In the genomic region with DNA sequence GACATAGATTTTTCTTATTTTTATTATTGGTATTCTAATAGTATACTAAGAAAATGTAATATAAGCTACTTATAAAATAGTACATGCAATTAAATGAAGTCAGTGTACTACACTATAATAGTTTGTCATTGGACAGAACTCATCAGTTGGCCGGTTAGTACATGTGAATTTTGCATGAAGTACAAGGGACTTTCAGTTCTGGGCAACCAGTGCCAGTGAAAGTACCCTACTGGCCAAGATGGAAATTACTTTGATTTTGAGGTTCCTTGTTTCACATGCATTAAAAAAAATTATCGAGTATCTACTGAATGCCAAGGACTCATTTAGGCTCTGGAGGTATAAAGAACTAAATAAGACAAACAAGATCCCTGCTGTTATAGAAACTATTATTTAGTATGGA, we compare ENCODE assay signal across 8 cellular contexts.
DNase-seq lines count a peak whose midpoint lies in the region; ATAC-seq, FAIRE-seq and TF ChIP-seq lines count a peak whose summit lies in the region.
"Had no signal": no experiment of that assay in that cellular context is flagged by ENCODE, and none has a peak within 500 bp of the region (broad histone marks: within the 10 kb centered on the region; RNA-seq: fewer than 3 reads in every experiment).

No MANE protein-coding gene starts in this region.

- H3K36me3 ChIP-seq in small intestine (ENCODE audit: control insufficient read depth in 2 of 2, insufficient read depth in 2 of 2, low read length in 2 of 2) = peaks cover 0 to 2% of the 10 kb centered on the region in 2 donors

- no peaks in the 10 kb centered on the region for H3K9me3 ChIP-seq in small intestine (ENCODE audit: control insufficient read depth, low read depth)

- peak; percentile 41 for TF ChIP-seq CTCF in choroid plexus epithelial cell (conservative IDR thresholded peaks at IDR 0.05; ENCODE audit: low read depth, low read length)

- H3K4me3 ChIP-seq in choroid plexus epithelial cell (ENCODE audit: low read depth, low read length) (no peak overlapping the region), small intestine (ENCODE audit: low read depth in 1 of 2, low read length in 2 of 2) (no peak overlapping the region)

- ATAC-seq in GM18867 (IDR thresholded peaks at IDR 0.05; ENCODE audit: unreplicated experiment) (peak; percentile 53), HG03460 (IDR thresholded peaks at IDR 0.05; ENCODE audit: unreplicated experiment) (no peak)
- ATAC-seq: WTC11 had no signal

- no peaks in the 10 kb centered on the region for H3K27me3 ChIP-seq in small intestine (ENCODE audit: control insufficient read depth in 2 of 2, insufficient read depth in 2 of 2, low read length in 2 of 2)

- H3K4me1 ChIP-seq in small intestine (ENCODE audit: control insufficient read depth in 2 of 2, insufficient read depth in 1 of 2, low read depth in 1 of 2, low read length in 1 of 2) = no peaks in the 10 kb centered on the region

- H3K27ac ChIP-seq in small intestine (ENCODE audit: low read depth in 1 of 2, low read length in 1 of 2) = no peak overlapping the region

- WGBS in small intestine, 3 donors = 36 to 72% (median 57%) methylated on average over 2 of the region's 2 CpGs

- FAIRE-seq in small intestine (lab: Jason Lieb, UNC) = no peak

- peak; percentile 60 for DNase-seq in M059J (ENCODE audit: low read depth)
- no peak for DNase-seq in choroid plexus epithelial cell (ENCODE audit: low read depth)
- DNase-seq in small intestine = peak; percentile 23
- DNase-seq in NCI-H2171 (lab: John Stamatoyannopoulos, UW) = no peak
- DNase-seq in NCI-H524 (lab: John Stamatoyannopoulos, UW) = no peak

Comparison
In these comparisons a context has a peak if more than half of its experiments do, and no peak if none do; other contexts are left out.
1. DNase-seq: peak in M059J (single experiment) and small intestine (single experiment); none in choroid plexus epithelial cell (single experiment), NCI-H2171 (single experiment) and NCI-H524 (0 of 2).